17 cellular contexts compared by ENCODE assay signal in the genomic region with DNA sequence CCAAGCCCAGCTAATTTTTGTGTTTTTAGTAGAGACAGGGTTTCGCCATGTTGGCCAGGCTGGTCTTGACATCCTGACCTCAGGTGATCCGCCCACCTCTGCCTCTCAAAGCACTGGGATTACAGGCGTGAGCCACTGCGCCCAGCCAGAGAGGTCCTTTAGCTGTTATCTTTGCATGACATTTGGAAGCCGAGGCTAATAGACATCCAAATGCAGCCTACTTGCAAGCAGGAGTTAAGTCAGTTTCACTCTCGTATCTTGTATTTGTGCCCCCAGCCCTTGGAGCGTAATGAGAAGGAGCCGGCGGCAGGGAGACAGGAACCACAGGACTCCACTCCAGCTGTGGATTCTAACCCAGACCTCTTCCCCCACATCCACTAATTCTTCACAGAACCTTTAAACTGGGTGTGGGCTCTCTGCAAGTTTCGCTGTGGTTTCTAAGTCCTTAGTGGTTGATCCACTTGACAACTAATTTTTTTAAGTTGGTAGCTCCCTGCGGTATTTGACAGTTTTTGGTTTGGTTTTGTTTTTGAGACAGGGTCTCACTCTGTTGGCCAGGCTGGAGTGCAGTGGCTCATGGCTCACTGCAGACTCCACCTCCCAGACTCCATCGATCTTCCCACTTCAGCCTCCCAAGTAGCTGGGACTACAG. TPM values are rescaled to one million over a fixed set of nuclear protein-coding genes. Genes with fewer than 3 reads are reported as not detected.
DNase-seq lines count a peak whose midpoint lies in the region; ATAC-seq, FAIRE-seq and TF ChIP-seq lines count a peak whose summit lies in the region.
"Had no signal": no experiment of that assay in that cellular context is flagged by ENCODE, and none has a peak within 500 bp of the region (broad histone marks: within the 10 kb centered on the region; RNA-seq: fewer than 3 reads in every experiment).

No MANE protein-coding gene starts in this region.

- POLR2A ChIA-PET in HepG2 (lab: Yijun Ruan, JAX), result interaction anchor here (1.1 kb wide), 1 partner anchor 37 kb away, joined by 4 read pairs; no protein-coding TSS in a partner anchor

- H3K4me3 Mint-ChIP-seq in activated T-helper 17 cell treated with anti-CD3 and anti-CD28 coated beads, Interleukin-2, amount 50 U/mL, for 72 hours, result peak overlapping the region; percentile 47
- H3K4me3 Mint-ChIP-seq: memory B cell had no signal

- TF ChIP-seq EP300 in HepG2 (IDR thresholded peaks at IDR 0.05; ENCODE audit: low read depth in 2 of 2, low read length in 2 of 2), result no peak
- no peak for TF ChIP-seq EP300 in HepG2 (CRISPR knock-in tag; IDR thresholded peaks at IDR 0.05; ENCODE audit: borderline replicate concordance)

- H3K9ac ChIP-seq in BLaER1 (no peak overlapping the region), HepG2 (ENCODE audit: insufficient read depth, low read depth, low read length) (no peak overlapping the region)

- peak overlapping the region; percentile 38 for H3K27ac Mint-ChIP-seq in activated T-helper 17 cell treated with anti-CD3 and anti-CD28 coated beads, Interleukin-2, amount 50 U/mL, for 72 hours
- H3K27ac Mint-ChIP-seq: activated T-helper 2 cell treated with anti-CD3 and anti-CD28 coated beads, Interferon-gamma antibody, Interleukin-2, Interleukin-4, amounts not matched to agents 10 μg/mL and 5 μg/mL and 100 μg/mL, durations not matched to agents 14 hours and 24 hours and 36 hours had no signal

- no peaks in the 10 kb centered on the region for H3K9me3 Mint-ChIP-seq in activated T-helper 17 cell treated with anti-CD3 and anti-CD28 coated beads, Interleukin-2, amount 50 U/mL, for 72 hours
- H3K9me3 Mint-ChIP-seq: activated T-helper 2 cell treated with anti-CD3 and anti-CD28 coated beads, Interferon-gamma antibody, Interleukin-2, Interleukin-4, amounts not matched to agents 10 μg/mL and 5 μg/mL and 100 μg/mL, durations not matched to agents 14 hours and 24 hours and 36 hours; memory B cell had no signal

- in situ Hi-C loops in HepG2 (cut with HindIII; ENCODE audit: extremely low pct_ligation_motif_present, low pct_unique_long_range_greater_than_20kb), result no loop called here

- H3K27me3 ChIP-seq in BLaER1 (no peaks in the 10 kb centered on the region), HepG2 (ENCODE audit: control insufficient read depth in 1 of 2, insufficient read depth in 2 of 2, low read length in 2 of 2) (no peaks in the 10 kb centered on the region; a peak in 1 of 5 replicates)

- H3K27me3 Mint-ChIP-seq in activated T-helper 17 cell treated with anti-CD3 and anti-CD28 coated beads, Interleukin-2, amount 50 U/mL, for 72 hours, result no peaks in the 10 kb centered on the region
- H3K27me3 Mint-ChIP-seq: memory B cell had no signal

- H3K4me3 ChIP-seq in BLaER1 (no peak overlapping the region), HepG2 (replicated peaks in 1 of 3; ENCODE audit: insufficient read depth in 1 of 3, low read depth in 2 of 3, low read length in 3 of 3) (no peak overlapping the region)

- TF ChIP-seq POLR2A in HepG2 (IDR thresholded peaks at IDR 0.05; ENCODE audit: insufficient read depth in 1 of 2, low read depth in 2 of 2, low read length in 2 of 2), result no peak

- intact Hi-C loops in HepG2 (cut with micrococcal nuclease; ENCODE audit: unreplicated experiment), result no loop called here

- BruUV-seq in HepG2 (replicated peaks; lab: Mats Ljungman, UMichigan), result no TSS peak

- FAIRE-seq in HepG2 (lab: Jason Lieb, UNC), result peak; percentile 44
- FAIRE-seq: RCC 7860 had no signal

- TF ChIP-seq RAD21 in HepG2 (CRISPR knock-in tag; IDR thresholded peaks at IDR 0.05), result no peak

- H3K9me3 ChIP-seq in BLaER1, result no peaks in the 10 kb centered on the region
- no peaks in the 10 kb centered on the region for H3K9me3 ChIP-seq in HepG2 (ENCODE audit: low read length)

- peaks cover 28% of the 10 kb centered on the region for H3K36me3 Mint-ChIP-seq in activated T-helper 17 cell treated with anti-CD3 and anti-CD28 coated beads, Interleukin-2, amount 50 U/mL, for 72 hours (ENCODE audit: low read depth)

- ATAC-seq in activated T-helper 17 cell treated with anti-CD3 and anti-CD28 coated beads, Interleukin-2, amount 50 U/mL, for 72 hours (replicated peaks), result no peak
- no peak for ATAC-seq in HepG2
- ATAC-seq in GM21786 (IDR thresholded peaks at IDR 0.05; ENCODE audit: unreplicated experiment), result no peak
- ATAC-seq in GM21381 (IDR thresholded peaks at IDR 0.05; ENCODE audit: unreplicated experiment), result no peak
- ATAC-seq in HG02610 (IDR thresholded peaks at IDR 0.05; ENCODE audit: unreplicated experiment), result no peak
- no peak for ATAC-seq in HG03442 (IDR thresholded peaks at IDR 0.05; ENCODE audit: unreplicated experiment)
- ATAC-seq: right cardiac atrium had no signal

- WGBS in HepG2 (ENCODE audit: low lambda C conversion rate), result 89% methylated on average over 12 of the region's 12 CpGs

- peaks cover 24% of the 10 kb centered on the region for H3K4me1 Mint-ChIP-seq in activated T-helper 17 cell treated with anti-CD3 and anti-CD28 coated beads, Interleukin-2, amount 50 U/mL, for 72 hours

- H2AFZ ChIP-seq in HepG2 (ENCODE audit: low read length), result no peak overlapping the region

- CTCF ChIA-PET in HepG2 (lab: Yijun Ruan, JAX; ENCODE audit: low intra/inter-chr PET ratio, low total read pairs), result no interaction called here

- TF ChIP-seq CTCF in HepG2 (CRISPR knock-in tag; IDR thresholded peaks at IDR 0.05), result no peak

- DNase-seq in ELF-1 (ENCODE audit: low read depth, low spot score) (peak; percentile 23), HepG2 (ENCODE audit: low spot score) (no peak)
- DNase-seq: activated CD4-positive, CD25-positive, alpha-beta regulatory T cell; AML-193; effector CD4-positive, alpha-beta T cell; NCI-H2081 treated with DMSO at 0.1 percent for 48 hours; right cardiac atrium; stimulated activated CD4-positive, alpha-beta T cell treated with anti-CD3 and anti-CD28 coated beads, Interleukin-4, amount 100 ng/mL, for 1 hour had no signal

- 0 out of 2 replicates have a peak, but pooled peaks cover 11% of the 10 kb centered on the region for H3K36me3 ChIP-seq in BLaER1
- H3K36me3 ChIP-seq in HepG2 (replicated peaks in 1 of 2; ENCODE audit: control insufficient read depth in 1 of 2, insufficient read depth in 2 of 2, low read length in 2 of 2), result no peaks in the 10 kb centered on the region; a peak in 1 of 5 replicates

- H4K20me1 ChIP-seq in BLaER1 (peaks cover 11% of the 10 kb centered on the region), HepG2 (ENCODE audit: insufficient read depth, low read length) (peaks cover 7% of the 10 kb centered on the region; the same call in 1 of the 2 replicates)

- H3K4me1 ChIP-seq in BLaER1 (peaks cover 71% of the 10 kb centered on the region), HepG2 (ENCODE audit: insufficient read depth, low read length) (peaks cover 54% of the 10 kb centered on the region)

- H3K4me2 ChIP-seq in BLaER1 (peak overlapping the region; percentile 53), HepG2 (ENCODE audit: low read depth, low read length) (no peak overlapping the region)

- H3K79me2 ChIP-seq in HepG2 (ENCODE audit: insufficient read depth, low read length), result peaks cover 16% of the 10 kb centered on the region

- H3K27ac ChIP-seq in BLaER1, result no peak overlapping the region
- no peak overlapping the region for H3K27ac ChIP-seq in HepG2 (ENCODE audit: extremely low read length, insufficient read depth, low read length)

RNA-seq across cellular contexts. Expression of gene CYTH1, which starts 3.1 kb away (rescaled TPM):
- 100 to 1,000 TPM; 173 to 195 TPM for total RNA-seq in activated T-helper 17 cell treated with anti-CD3 and anti-CD28 coated beads, Interleukin-2, amount 50 U/mL, for 72 hours
- total RNA-seq in HepG2 (2016; rRNA removed; fragmentation: Illumina TruSeq; extraction: Trizol), result 20.1 and 21.3 TPM in 2 replicates
- 4.6 and 4.8 TPM in 2 replicates for total RNA-seq in HepG2 (2016; cell fraction: cytosol; rRNA removed; fragmentation: Illumina TruSeq; extraction: Trizol; ENCODE audit: low read depth)
- 20.2 and 20.6 TPM in 2 replicates for total RNA-seq in HepG2 (2016; cell fraction: insoluble cytoplasmic fraction; rRNA removed; fragmentation: Illumina TruSeq; extraction: Trizol)
- total RNA-seq in HepG2 (2016; cell fraction: membrane; rRNA removed; fragmentation: Illumina TruSeq; extraction: Trizol), result 12.9 and 13.2 TPM in 2 replicates
- 21.3 and 24.7 TPM in 2 replicates for total RNA-seq in HepG2 (2016; cell fraction: nucleus; rRNA removed; fragmentation: Illumina TruSeq; extraction: Trizol)
- polyA plus RNA-seq in HepG2 (2011; rRNA removed), result 48.9 and 66.5 TPM in 2 replicates
- polyA plus RNA-seq in HepG2 (2011; cell fraction: cytosol; rRNA removed), result 36.2 and 36.3 TPM in 2 replicates
- polyA plus RNA-seq in HepG2 (2011; cell fraction: nucleus; rRNA removed), result 233 and 263 TPM in 2 replicates
- 33.2 and 38.1 TPM in 2 replicates for polyA plus RNA-seq in HepG2 (2012)
- polyA plus RNA-seq in HepG2 (2016; cell fraction: cytosol; fragmentation: Illumina TruSeq; extraction: Trizol; ENCODE audit: low read depth), result 2.0 TPM in 2 replicates
- polyA plus RNA-seq in HepG2 (2016; cell fraction: insoluble cytoplasmic fraction; fragmentation: Illumina TruSeq; extraction: Trizol; ENCODE audit: low read depth), result 22.9 and 27.1 TPM in 2 replicates
- 7.5 and 8.2 TPM in 2 replicates for polyA plus RNA-seq in HepG2 (2016; cell fraction: membrane; fragmentation: Illumina TruSeq; extraction: Trizol; ENCODE audit: low read depth)
- 48.3 and 49.0 TPM in 2 replicates for polyA plus RNA-seq in HepG2 (2016; cell fraction: nucleus; fragmentation: Illumina TruSeq; extraction: Trizol; ENCODE audit: insufficient read depth, low read depth)
- 20.1 and 43.0 TPM in 2 replicates for polyA minus RNA-seq in HepG2 (2011; rRNA and poly(A)+ RNA removed; ENCODE audit: low replicate concordance)
- polyA minus RNA-seq in HepG2 (2011; cell fraction: cytosol; rRNA and poly(A)+ RNA removed), result 16.4 and 17.8 TPM in 2 replicates
- polyA minus RNA-seq in HepG2 (2011; cell fraction: nucleus; rRNA and poly(A)+ RNA removed), result 66.4 and 72.6 TPM in 2 replicates

RNA-seq across cellular contexts. Expression of gene USP36, which starts 55.5 kb away (rescaled TPM):
- 100 to 1,000 TPM in 1 of 2 donors, 10 to 100 TPM in 1; 95.3 to 139 TPM for total RNA-seq in activated T-helper 17 cell treated with anti-CD3 and anti-CD28 coated beads, Interleukin-2, amount 50 U/mL, for 72 hours
- 29.6 and 30.7 TPM in 2 replicates for total RNA-seq in HepG2 (2016; rRNA removed; fragmentation: Illumina TruSeq; extraction: Trizol)
- total RNA-seq in HepG2 (2016; cell fraction: cytosol; rRNA removed; fragmentation: Illumina TruSeq; extraction: Trizol; ENCODE audit: low read depth), result 17.6 and 21.4 TPM in 2 replicates
- total RNA-seq in HepG2 (2016; cell fraction: insoluble cytoplasmic fraction; rRNA removed; fragmentation: Illumina TruSeq; extraction: Trizol), result 29.5 and 30.6 TPM in 2 replicates
- 23.9 and 28.0 TPM in 2 replicates for total RNA-seq in HepG2 (2016; cell fraction: membrane; rRNA removed; fragmentation: Illumina TruSeq; extraction: Trizol)
- 45.6 and 50.9 TPM in 2 replicates for total RNA-seq in HepG2 (2016; cell fraction: nucleus; rRNA removed; fragmentation: Illumina TruSeq; extraction: Trizol)
- polyA plus RNA-seq in HepG2 (2011; rRNA removed), result 45.9 and 49.4 TPM in 2 replicates
- 22.4 and 27.2 TPM in 2 replicates for polyA plus RNA-seq in HepG2 (2011; cell fraction: cytosol; rRNA removed)
- polyA plus RNA-seq in HepG2 (2011; cell fraction: nucleus; rRNA removed), result 148 and 160 TPM in 2 replicates
- 49.1 and 55.7 TPM in 2 replicates for polyA plus RNA-seq in HepG2 (2012)
- polyA plus RNA-seq in HepG2 (2016; cell fraction: cytosol; fragmentation: Illumina TruSeq; extraction: Trizol; ENCODE audit: low read depth), result 1.6 and 2.3 TPM in 2 replicates
- 22.1 and 28.5 TPM in 2 replicates for polyA plus RNA-seq in HepG2 (2016; cell fraction: insoluble cytoplasmic fraction; fragmentation: Illumina TruSeq; extraction: Trizol; ENCODE audit: low read depth)
- 6.8 and 7.2 TPM in 2 replicates for polyA plus RNA-seq in HepG2 (2016; cell fraction: membrane; fragmentation: Illumina TruSeq; extraction: Trizol; ENCODE audit: low read depth)
- polyA plus RNA-seq in HepG2 (2016; cell fraction: nucleus; fragmentation: Illumina TruSeq; extraction: Trizol; ENCODE audit: insufficient read depth, low read depth), result 90.2 and 93.2 TPM in 2 replicates
- polyA minus RNA-seq in HepG2 (2011; rRNA and poly(A)+ RNA removed; ENCODE audit: low replicate concordance), result 82.7 and 86.0 TPM in 2 replicates
- 18.0 and 21.4 TPM in 2 replicates for polyA minus RNA-seq in HepG2 (2011; cell fraction: cytosol; rRNA and poly(A)+ RNA removed)
- 71.6 and 79.7 TPM in 2 replicates for polyA minus RNA-seq in HepG2 (2011; cell fraction: nucleus; rRNA and poly(A)+ RNA removed)
